ENCODE assay signal across 8 cellular contexts in the genomic region with DNA sequence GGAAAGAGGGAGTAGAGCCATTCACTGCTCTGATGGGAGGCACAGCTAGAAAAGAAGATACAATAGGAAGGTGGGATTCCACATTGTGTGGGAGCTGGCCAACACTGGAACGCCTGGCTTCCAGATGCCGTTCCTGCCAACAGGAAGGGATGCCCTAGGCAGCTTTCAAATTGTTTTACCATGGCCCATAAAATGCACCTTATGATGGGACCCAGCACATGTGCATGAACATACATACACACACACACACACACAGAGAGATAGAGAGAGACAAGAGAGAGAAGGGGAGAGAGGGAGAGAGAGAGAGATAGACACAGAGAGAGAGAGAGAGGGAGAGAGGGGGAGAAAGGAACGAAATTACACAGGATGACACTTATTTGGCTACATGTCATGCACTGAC.
"Had no signal": no experiment of that assay in that cellular context is flagged by ENCODE, and none has a peak within 500 bp of the region (broad histone marks: within the 10 kb centered on the region; RNA-seq: fewer than 3 reads in every experiment).

No MANE protein-coding gene starts in this region.

- H3K9ac ChIP-seq: GM23248 had no signal

- H3K27ac Mint-ChIP-seq: H9, HFFc6, IgD-negative memory B cell had no signal

- DNase-seq: GM23248, GOT3, H9, HCEC 1CT, HFFc6 had no signal

- H3K4me3 ChIP-seq: GM23248 had no signal

- H3K9me3 Mint-ChIP-seq: HFFc6 had no signal

- H3K4me1 Mint-ChIP-seq: IgD-negative memory B cell had no signal

- ATAC-seq: HepG2 had no signal

- H2AFZ ChIP-seq: GM23248 had no signal

- H3K4me3 Mint-ChIP-seq: H9, HFFc6, IgD-negative memory B cell had no signal

- H3K27ac ChIP-seq: GM23248, HL-60 had no signal
